26 cellular contexts compared by ENCODE assay signal in genomic region chr7:155309021-155309338, GRCh38.
"Had no signal": no experiment of that assay in that cellular context is flagged by ENCODE, and none has a peak within 500 bp of the region (broad histone marks: within the 10 kb centered on the region; RNA-seq: fewer than 3 reads in every experiment).

No MANE protein-coding gene starts in this region.

- H3K27ac Mint-ChIP-seq: activated CD4-positive, alpha-beta T cell treated with anti-CD3 and anti-CD28 coated beads for 36 hours; activated CD4-positive, alpha-beta T cell treated with anti-CD3 and anti-CD28 coated beads, Interleukin-2, amount 10 ng/mL, durations not matched to agents 24 days and 14 days; activated CD8-positive, alpha-beta T cell treated with anti-CD3 and anti-CD28 coated beads, Interleukin-2, amount 10 ng/mL, durations not matched to agents 7 days and 5 days; activated naive CD4-positive, alpha-beta T cell treated with anti-CD3 and anti-CD28 coated beads, Interleukin-2, amount 50 U/mL, for 72 hours; activated naive CD8-positive, alpha-beta T cell treated with anti-CD3 and anti-CD28 coated beads, Interleukin-2, amount 10 ng/mL, durations not matched to agents 7 days and 5 days; activated T-cell treated with anti-CD3 and anti-CD28 coated beads, Interleukin-2, amount 50 U/mL, for 24 hours; activated T-cell treated with anti-CD3 and anti-CD28 coated beads, Interleukin-2, amount 50 U/mL, for 72 hours; effector memory CD8-positive, alpha-beta T cell; T-helper 17 cell had no signal

- H3K4me3 Mint-ChIP-seq: activated CD4-positive, alpha-beta memory T cell treated with anti-CD3 and anti-CD28 coated beads for 36 hours; activated CD4-positive, alpha-beta T cell treated with anti-CD3 and anti-CD28 coated beads for 36 hours; activated CD4-positive, alpha-beta T cell treated with anti-CD3 and anti-CD28 coated beads, Interleukin-2, amount 10 ng/mL, durations not matched to agents 24 days and 14 days; activated CD8-positive, alpha-beta T cell treated with anti-CD3 and anti-CD28 coated beads, Interleukin-2, amount 10 ng/mL, durations not matched to agents 7 days and 5 days; activated naive CD4-positive, alpha-beta T cell treated with anti-CD3 and anti-CD28 coated beads, Interleukin-2, amount 10 ng/mL, durations not matched to agents 7 days and 5 days; activated naive CD8-positive, alpha-beta T cell treated with anti-CD3 and anti-CD28 coated beads, Interleukin-2, amount 10 ng/mL, durations not matched to agents 7 days and 5 days; activated T-cell treated with anti-CD3 and anti-CD28 coated beads, Interleukin-2, amount 50 U/mL, for 24 hours; activated T-cell treated with anti-CD3 and anti-CD28 coated beads, Interleukin-2, amount 50 U/mL, for 72 hours; central memory CD8-positive, alpha-beta T cell; effector memory CD8-positive, alpha-beta T cell; T-helper 2 cell treated with Interferon-gamma antibody and Interleukin-4, amounts not matched to agents 5 μg/mL and 100 μg/mL, for 36 hours had no signal

- ATAC-seq: activated CD4-positive, alpha-beta T cell treated with anti-CD3 and anti-CD28 coated beads for 36 hours; activated CD8-positive, alpha-beta T cell treated with anti-CD3 and anti-CD28 coated beads, Interleukin-2, amount 10 ng/mL, durations not matched to agents 7 days and 5 days; activated naive CD4-positive, alpha-beta T cell treated with anti-CD3 and anti-CD28 coated beads, Interleukin-2, amount 50 U/mL, for 72 hours; activated T-cell treated with anti-CD3 and anti-CD28 coated beads, Interleukin-2, amount 50 U/mL, for 72 hours; effector memory CD8-positive, alpha-beta T cell; esophagus mucosa; T-helper 17 cell had no signal

- H3K27ac ChIP-seq: brain microvascular endothelial cell had no signal

- H3K27me3 Mint-ChIP-seq: activated CD4-positive, alpha-beta memory T cell treated with anti-CD3 and anti-CD28 coated beads for 36 hours; activated CD4-positive, alpha-beta T cell treated with anti-CD3 and anti-CD28 coated beads for 36 hours; activated CD4-positive, alpha-beta T cell treated with anti-CD3 and anti-CD28 coated beads, Interleukin-2, amount 10 ng/mL, durations not matched to agents 24 days and 14 days; activated naive CD4-positive, alpha-beta T cell treated with anti-CD3 and anti-CD28 coated beads, Interleukin-2, amount 10 ng/mL, durations not matched to agents 7 days and 5 days; activated naive CD8-positive, alpha-beta T cell treated with anti-CD3 and anti-CD28 coated beads, Interleukin-2, amount 10 ng/mL, durations not matched to agents 7 days and 5 days; activated T-cell treated with anti-CD3 and anti-CD28 coated beads, Interleukin-2, amount 50 U/mL, for 24 hours; central memory CD8-positive, alpha-beta T cell; effector memory CD8-positive, alpha-beta T cell; T-helper 17 cell had no signal

- H3K27me3 ChIP-seq: brain microvascular endothelial cell had no signal

- H3K9me3 Mint-ChIP-seq: activated CD4-positive, alpha-beta memory T cell treated with anti-CD3 and anti-CD28 coated beads for 36 hours; activated CD4-positive, alpha-beta T cell treated with anti-CD3 and anti-CD28 coated beads, Interleukin-2, amount 10 ng/mL, durations not matched to agents 24 days and 14 days; activated naive CD4-positive, alpha-beta T cell treated with anti-CD3 and anti-CD28 coated beads, Interleukin-2, amount 10 ng/mL, durations not matched to agents 7 days and 5 days; activated naive CD4-positive, alpha-beta T cell treated with anti-CD3 and anti-CD28 coated beads, Interleukin-2, amount 50 U/mL, for 72 hours; activated naive CD8-positive, alpha-beta T cell treated with anti-CD3 and anti-CD28 coated beads, Interleukin-2, amount 10 ng/mL, durations not matched to agents 7 days and 5 days; activated T-cell treated with anti-CD3 and anti-CD28 coated beads, Interleukin-2, amount 50 U/mL, for 24 hours; activated T-cell treated with anti-CD3 and anti-CD28 coated beads, Interleukin-2, amount 50 U/mL, for 72 hours; central memory CD8-positive, alpha-beta T cell; effector memory CD8-positive, alpha-beta T cell; T-helper 2 cell treated with Interferon-gamma antibody and Interleukin-4, amounts not matched to agents 5 μg/mL and 100 μg/mL, for 36 hours had no signal

- DNase-seq: activated CD4-positive, alpha-beta memory T cell treated with anti-CD3 and anti-CD28 coated beads for 36 hours; activated CD4-positive, alpha-beta T cell treated with anti-CD3 and anti-CD28 coated beads for 36 hours; activated CD4-positive, alpha-beta T cell treated with anti-CD3 and anti-CD28 coated beads, Interleukin-2, amount 10 ng/mL, durations not matched to agents 24 days and 14 days; activated CD4-positive, CD25-positive, alpha-beta regulatory T cell; activated CD4-positive, CD25-positive, alpha-beta regulatory T cell treated with anti-CD3 and anti-CD28 coated beads, Interleukin-2, amount 50 U/mL, for 72 hours; activated CD8-positive, alpha-beta memory T cell treated with anti-CD3 and anti-CD28 coated beads, Interleukin-2, amount 50 U/mL, for 48 hours; activated CD8-positive, alpha-beta T cell treated with anti-CD3 and anti-CD28 coated beads, Interleukin-2, amount 10 ng/mL, durations not matched to agents 7 days and 5 days; activated gamma-delta T cell; activated naive CD4-positive, alpha-beta T cell; activated naive CD4-positive, alpha-beta T cell treated with anti-CD3 and anti-CD28 coated beads, Interleukin-2, amount 10 ng/mL, durations not matched to agents 7 days and 5 days; activated naive CD8-positive, alpha-beta T cell treated with anti-CD3 and anti-CD28 coated beads, Interleukin-2, amount 10 ng/mL, durations not matched to agents 7 days and 5 days; activated T-cell treated with anti-CD3 and anti-CD28 coated beads for 4 hours; activated T-cell treated with anti-CD3 and anti-CD28 coated beads, Interleukin-2, amount 50 U/mL, for 24 hours; activated T-cell treated with anti-CD3 and anti-CD28 coated beads, Interleukin-2, amount 50 U/mL, for 72 hours; brain microvascular endothelial cell; cortex of kidney; dermis blood vessel endothelial cell; effector CD4-positive, alpha-beta T cell; effector memory CD8-positive, alpha-beta T cell; foreskin fibroblast; hippocampal formation; T-helper 17 cell had no signal
